ENCODE assay signal across 8 cellular contexts in genomic region chr6:42783876-42784738, GRCh38. TPM values are rescaled to one million over a fixed set of nuclear protein-coding genes. Genes with fewer than 3 reads are reported as not detected.
A peak's percentile ranks its signal among the peaks of the same experiment; 100 is the strongest.
DNase-seq lines count a peak whose midpoint lies in the region; ATAC-seq, FAIRE-seq and TF ChIP-seq lines count a peak whose summit lies in the region.

No MANE protein-coding gene starts in this region.

- peaks cover 46% of the 10 kb centered on the region for H3K79me2 ChIP-seq in endothelial cell of umbilical vein (ENCODE audit: control insufficient read depth, insufficient read depth, low read length)

- BruUV-seq in endothelial cell of umbilical vein (replicated peaks; lab: Mats Ljungman, UMichigan): TSS peak; percentile 51

- POLR2A ChIA-PET in activated CD4-positive, alpha-beta T cell treated with anti-CD3 and anti-CD28 coated beads for 36 hours (lab: Charles Lee): interaction anchor here (0.8 to 3.5 kb wide), 3 partner anchors 38 to 45 kb away, joined by 4 to 33 read pairs (median 7); partner anchors contain the start of gene TBCC
- POLR2A ChIA-PET in endothelial cell of umbilical vein (lab: Charles Lee): interaction anchor here (0.6 to 1.8 kb wide), 3 partner anchors 38 to 108 kb away, joined by 3 to 7 read pairs (median 5); partner anchors contain the start of gene TBCC

- no peak overlapping the region for H3K27ac Mint-ChIP-seq in activated CD4-positive, alpha-beta T cell treated with anti-CD3 and anti-CD28 coated beads for 36 hours
- H3K27ac Mint-ChIP-seq in natural killer cell treated with Interleukin-12 subunit alpha and Interleukin-12 subunit beta and Interleukin-15 and Interleukin-18, amount 100 ng/mL, for 72 hours: no peak overlapping the region

- TF ChIP-seq POLR2A in Peyer's patch (IDR thresholded peaks at IDR 0.05) (no peak), endothelial cell of umbilical vein (IDR thresholded peaks at IDR 0.05; ENCODE audit: low read depth, low read length) (peak; percentile 60)

- no peak for DNase-seq in activated CD4-positive, alpha-beta T cell treated with anti-CD3 and anti-CD28 coated beads for 36 hours
- no peak for DNase-seq in activated CD4-positive, alpha-beta T cell treated with anti-CD3 and anti-CD28 coated beads, Interleukin-2, amount 50 U/mL, for 48 hours
- DNase-seq in Peyer's patch (peak in 1 of 3 donors; percentile 59), endothelial cell of umbilical vein (ENCODE audit: low read depth, low spot score) (peak; percentile 51), germinal center (ENCODE audit: low spot score) (no peak)
- DNase-seq in natural killer cell treated with Interleukin-12 subunit alpha and Interleukin-12 subunit beta and Interleukin-15 and Interleukin-18, amount 100 ng/mL, for 72 hours (ENCODE audit: low spot score): no peak
- no peak for DNase-seq in activated effector memory CD4-positive, alpha-beta T cell treated with Interleukin-2 at 50 U/mL for 16 hours

- peaks cover 18% of the 10 kb centered on the region for H3K4me1 Mint-ChIP-seq in activated CD4-positive, alpha-beta T cell treated with anti-CD3 and anti-CD28 coated beads for 36 hours
- H3K4me1 Mint-ChIP-seq in natural killer cell treated with Interleukin-12 subunit alpha and Interleukin-12 subunit beta and Interleukin-15 and Interleukin-18, amount 100 ng/mL, for 72 hours (ENCODE audit: low read depth in 2 of 2): peaks cover 18 to 32% of the 10 kb centered on the region in 2 donors

- intact Hi-C loops in activated CD4-positive, alpha-beta T cell treated with anti-CD3 and anti-CD28 coated beads for 36 hours (cut with DNase I, micrococcal nuclease): loop anchor here (1.0 to 10.0 kb wide), 7 partner anchors 13 to 999 kb away; partner anchors contain the start of genes UBR2 (in 2 of the 2), PRICKLE4 (in 1 of the 2), RPL7L1 (in 1 of the 2) and TBCC (in 1 of the 2)
- intact Hi-C loops in endothelial cell of umbilical vein (cut with micrococcal nuclease): no loop called here

- no peaks in the 10 kb centered on the region for H3K9me3 ChIP-seq in Peyer's patch
- H3K9me3 ChIP-seq in endothelial cell of umbilical vein (replicated peaks; ENCODE audit: control insufficient read depth, insufficient read depth, low read length): no peaks in the 10 kb centered on the region

- H3K4me3 ChIP-seq in Peyer's patch (peak overlapping the region; percentile 78 to 100 (median 94)), endothelial cell of umbilical vein (replicated peaks in 1 of 3; ENCODE audit: insufficient read depth in 1 of 3, low read depth in 1 of 3, low read length in 3 of 3) (peak overlapping the region; percentile 87 to 98 (median 94))

- no peaks in the 10 kb centered on the region for H3K36me3 ChIP-seq in Peyer's patch
- H3K36me3 ChIP-seq in endothelial cell of umbilical vein (ENCODE audit: control insufficient read depth in 2 of 2, extremely low read depth in 1 of 2, insufficient read depth in 2 of 2, low read length in 2 of 2): no peaks in the 10 kb centered on the region

- peak overlapping the region; percentile 98 to 100 (median 100) for H3K27ac ChIP-seq in Peyer's patch
- peak overlapping the region; percentile 99 for H3K27ac ChIP-seq in endothelial cell of umbilical vein (ENCODE audit: insufficient read depth, low read depth, low read length)

- H3K9me1 ChIP-seq in endothelial cell of umbilical vein (replicated peaks; ENCODE audit: control insufficient read depth, extremely low read depth, insufficient read depth, low read length): no peaks in the 10 kb centered on the region

- H3K27me3 ChIP-seq in Peyer's patch (no peaks in the 10 kb centered on the region), endothelial cell of umbilical vein (ENCODE audit: control insufficient read depth in 2 of 2, insufficient read depth in 2 of 2, low read length in 2 of 2) (no peaks in the 10 kb centered on the region)

- H3K9ac ChIP-seq in endothelial cell of umbilical vein (replicated peaks; ENCODE audit: extremely low read depth, insufficient read depth, low read length): peak overlapping the region; percentile 100

- peak overlapping the region; percentile 93 for H3K4me2 ChIP-seq in endothelial cell of umbilical vein (ENCODE audit: insufficient read depth, low read length)

- dilution Hi-C loops in endothelial cell of umbilical vein (cut with MboI; ENCODE audit: extremely low pct_ligation_motif_present, low sequenced_read_pairs): no loop called here

- peak overlapping the region; percentile 95 for H3K4me3 Mint-ChIP-seq in activated CD4-positive, alpha-beta T cell treated with anti-CD3 and anti-CD28 coated beads for 36 hours
- peak overlapping the region; percentile 96 for H3K4me3 Mint-ChIP-seq in natural killer cell treated with Interleukin-12 subunit alpha and Interleukin-12 subunit beta and Interleukin-15 and Interleukin-18, amount 100 ng/mL, for 72 hours

- ATAC-seq in activated CD4-positive, alpha-beta T cell treated with anti-CD3 and anti-CD28 coated beads for 36 hours: peak; percentile 6
- ATAC-seq in natural killer cell treated with Interleukin-12 subunit alpha and Interleukin-12 subunit beta and Interleukin-15 and Interleukin-18, amount 100 ng/mL, for 72 hours: no peak
- no peak for ATAC-seq in GM18907 (IDR thresholded peaks at IDR 0.05; ENCODE audit: unreplicated experiment)

- CTCF ChIA-PET in activated CD4-positive, alpha-beta T cell treated with anti-CD3 and anti-CD28 coated beads for 36 hours (lab: Charles Lee): interaction anchor here (1.0 to 1.2 kb wide), 2 partner anchors 9 to 15 kb away, joined by 3 to 4 read pairs; no protein-coding TSS in a partner anchor
- CTCF ChIA-PET in endothelial cell of umbilical vein (lab: Charles Lee): interaction anchor here (1.6 to 1.8 kb wide), 2 partner anchors 34 to 122 kb away, joined by 3 to 4 read pairs; no protein-coding TSS in a partner anchor

- no peaks in the 10 kb centered on the region for H3K27me3 Mint-ChIP-seq in activated CD4-positive, alpha-beta T cell treated with anti-CD3 and anti-CD28 coated beads for 36 hours
- H3K27me3 Mint-ChIP-seq in natural killer cell treated with Interleukin-12 subunit alpha and Interleukin-12 subunit beta and Interleukin-15 and Interleukin-18, amount 100 ng/mL, for 72 hours: no peaks in the 10 kb centered on the region

- H2AFZ ChIP-seq in endothelial cell of umbilical vein (ENCODE audit: low read depth, low read length): no peak overlapping the region

- peaks cover 21% of the 10 kb centered on the region for H3K36me3 Mint-ChIP-seq in activated CD4-positive, alpha-beta T cell treated with anti-CD3 and anti-CD28 coated beads for 36 hours (ENCODE audit: low read depth)
- H3K36me3 Mint-ChIP-seq in natural killer cell treated with Interleukin-12 subunit alpha and Interleukin-12 subunit beta and Interleukin-15 and Interleukin-18, amount 100 ng/mL, for 72 hours: peaks cover 5% of the 10 kb centered on the region

- peaks cover 0 to 45% (median 4%) of the 10 kb centered on the region in 4 donors for H3K4me1 ChIP-seq in Peyer's patch
- H3K4me1 ChIP-seq in endothelial cell of umbilical vein (ENCODE audit: control insufficient read depth, extremely low read depth, insufficient read depth, low read length): peaks cover 16% of the 10 kb centered on the region

- FAIRE-seq in endothelial cell of umbilical vein (lab: Jason Lieb, UNC): peak; percentile 75

- no peaks in the 10 kb centered on the region for H3K9me3 Mint-ChIP-seq in activated CD4-positive, alpha-beta T cell treated with anti-CD3 and anti-CD28 coated beads for 36 hours (ENCODE audit: low read depth)
- H3K9me3 Mint-ChIP-seq in natural killer cell treated with Interleukin-12 subunit alpha and Interleukin-12 subunit beta and Interleukin-15 and Interleukin-18, amount 100 ng/mL, for 72 hours: no peaks in the 10 kb centered on the region

- TF ChIP-seq CTCF in Peyer's patch (IDR thresholded peaks at IDR 0.05): no peak
- TF ChIP-seq CTCF in endothelial cell of umbilical vein (IDR thresholded peaks at IDR 0.05; ENCODE audit: extremely low read depth in 1 of 2, insufficient read depth in 1 of 2, low read depth in 1 of 2, low read length in 2 of 2): no peak

- H4K20me1 ChIP-seq in endothelial cell of umbilical vein (replicated peaks; ENCODE audit: control insufficient read depth, extremely low read depth, insufficient read depth, low read length): no peaks in the 10 kb centered on the region

TF ChIP-seq in endothelial cell of umbilical vein, 7 proteins besides CTCF, POLR2A, EP300 and RAD21 (continues in another document):
- no peak for TF ChIP-seq GATA2 (IDR thresholded peaks at IDR 0.05; ENCODE audit: insufficient read depth, insufficient read length, low read depth, low read length)
- no peak for TF ChIP-seq JUN (IDR thresholded peaks at IDR 0.05; ENCODE audit: borderline replicate concordance, insufficient read depth, insufficient read length, low read depth)
- no peak for TF ChIP-seq POLR2AphosphoS5 (IDR thresholded peaks at IDR 0.05; ENCODE audit: insufficient read depth, low read depth, low read length)

RNA-seq across cellular contexts. Expression of gene BICRAL, which starts 2.3 kb away (rescaled TPM):
- total RNA-seq in activated CD4-positive, alpha-beta T cell treated with anti-CD3 and anti-CD28 coated beads for 36 hours: 10 to 100 TPM; 11.5 to 14.3 TPM
- total RNA-seq in Peyer's patch (10 to 100 TPM; 15.3 to 20.1 (median 17.1) TPM), endothelial cell of umbilical vein (6.8 and 7.1 TPM in 2 replicates)
- 5.6 and 5.8 TPM in 2 replicates for polyA plus RNA-seq in endothelial cell of umbilical vein
- polyA plus RNA-seq in endothelial cell of umbilical vein (2011; cell fraction: cytosol; rRNA removed): 5.2 and 5.3 TPM in 2 replicates
- polyA plus RNA-seq in endothelial cell of umbilical vein (2011; cell fraction: nucleus; rRNA removed): 7.9 and 8.5 TPM in 2 replicates
- 2.2 and 3.7 TPM in 2 replicates for polyA plus RNA-seq in endothelial cell of umbilical vein (2012)
- 15.8 and 17.3 TPM in 2 replicates for polyA minus RNA-seq in endothelial cell of umbilical vein
- 7.7 TPM for polyA minus RNA-seq in endothelial cell of umbilical vein (2011; cell fraction: cytosol; rRNA and poly(A)+ RNA removed)
- polyA minus RNA-seq in endothelial cell of umbilical vein (2011; cell fraction: nucleus; rRNA and poly(A)+ RNA removed): 7.2 and 11.2 TPM in 2 replicates
- total RNA-seq in natural killer cell treated with Interleukin-12 subunit alpha and Interleukin-12 subunit beta and Interleukin-15 and Interleukin-18, amount 100 ng/mL, for 72 hours: 10 to 100 TPM; 13.5 to 13.9 TPM

RNA-seq across cellular contexts. Expression of gene TBCC, which starts 38.2 kb away (rescaled TPM):
- total RNA-seq in activated CD4-positive, alpha-beta T cell treated with anti-CD3 and anti-CD28 coated beads for 36 hours: 10 to 100 TPM; 14.7 to 15.3 TPM
- total RNA-seq in Peyer's patch: 10 to 100 TPM; 23.1 to 36.4 (median 30.7) TPM
- 17.1 and 19.1 TPM in 2 replicates for total RNA-seq in endothelial cell of umbilical vein
- 13.5 and 15.9 TPM in 2 replicates for polyA plus RNA-seq in endothelial cell of umbilical vein
- polyA plus RNA-seq in endothelial cell of umbilical vein (2011; cell fraction: cytosol; rRNA removed): 13.8 and 14.2 TPM in 2 replicates
- polyA plus RNA-seq in endothelial cell of umbilical vein (2011; cell fraction: nucleus; rRNA removed): 10.5 and 10.7 TPM in 2 replicates
- 12.0 and 13.0 TPM in 2 replicates for polyA plus RNA-seq in endothelial cell of umbilical vein (2012)
- 7.9 and 10.1 TPM in 2 replicates for polyA minus RNA-seq in endothelial cell of umbilical vein
- polyA minus RNA-seq in endothelial cell of umbilical vein (2011; cell fraction: cytosol; rRNA and poly(A)+ RNA removed): 9.5 TPM
- 5.4 and 5.9 TPM in 2 replicates for polyA minus RNA-seq in endothelial cell of umbilical vein (2011; cell fraction: nucleus; rRNA and poly(A)+ RNA removed)
- 10 to 100 TPM; 28.8 to 32.6 TPM for total RNA-seq in natural killer cell treated with Interleukin-12 subunit alpha and Interleukin-12 subunit beta and Interleukin-15 and Interleukin-18, amount 100 ng/mL, for 72 hours
